Comparison of ENCODE assay signal across 1 cellular context in genomic region chr6:27059621-27060425, GRCh38.
TF ChIP-seq lines count a peak whose summit lies in the region.

No MANE protein-coding gene starts in this region.

TF ChIP-seq in GM23338, 12 proteins besides CTCF, POLR2A, EP300 and RAD21 (continued from another document):
- TF ChIP-seq, protein P1, sequence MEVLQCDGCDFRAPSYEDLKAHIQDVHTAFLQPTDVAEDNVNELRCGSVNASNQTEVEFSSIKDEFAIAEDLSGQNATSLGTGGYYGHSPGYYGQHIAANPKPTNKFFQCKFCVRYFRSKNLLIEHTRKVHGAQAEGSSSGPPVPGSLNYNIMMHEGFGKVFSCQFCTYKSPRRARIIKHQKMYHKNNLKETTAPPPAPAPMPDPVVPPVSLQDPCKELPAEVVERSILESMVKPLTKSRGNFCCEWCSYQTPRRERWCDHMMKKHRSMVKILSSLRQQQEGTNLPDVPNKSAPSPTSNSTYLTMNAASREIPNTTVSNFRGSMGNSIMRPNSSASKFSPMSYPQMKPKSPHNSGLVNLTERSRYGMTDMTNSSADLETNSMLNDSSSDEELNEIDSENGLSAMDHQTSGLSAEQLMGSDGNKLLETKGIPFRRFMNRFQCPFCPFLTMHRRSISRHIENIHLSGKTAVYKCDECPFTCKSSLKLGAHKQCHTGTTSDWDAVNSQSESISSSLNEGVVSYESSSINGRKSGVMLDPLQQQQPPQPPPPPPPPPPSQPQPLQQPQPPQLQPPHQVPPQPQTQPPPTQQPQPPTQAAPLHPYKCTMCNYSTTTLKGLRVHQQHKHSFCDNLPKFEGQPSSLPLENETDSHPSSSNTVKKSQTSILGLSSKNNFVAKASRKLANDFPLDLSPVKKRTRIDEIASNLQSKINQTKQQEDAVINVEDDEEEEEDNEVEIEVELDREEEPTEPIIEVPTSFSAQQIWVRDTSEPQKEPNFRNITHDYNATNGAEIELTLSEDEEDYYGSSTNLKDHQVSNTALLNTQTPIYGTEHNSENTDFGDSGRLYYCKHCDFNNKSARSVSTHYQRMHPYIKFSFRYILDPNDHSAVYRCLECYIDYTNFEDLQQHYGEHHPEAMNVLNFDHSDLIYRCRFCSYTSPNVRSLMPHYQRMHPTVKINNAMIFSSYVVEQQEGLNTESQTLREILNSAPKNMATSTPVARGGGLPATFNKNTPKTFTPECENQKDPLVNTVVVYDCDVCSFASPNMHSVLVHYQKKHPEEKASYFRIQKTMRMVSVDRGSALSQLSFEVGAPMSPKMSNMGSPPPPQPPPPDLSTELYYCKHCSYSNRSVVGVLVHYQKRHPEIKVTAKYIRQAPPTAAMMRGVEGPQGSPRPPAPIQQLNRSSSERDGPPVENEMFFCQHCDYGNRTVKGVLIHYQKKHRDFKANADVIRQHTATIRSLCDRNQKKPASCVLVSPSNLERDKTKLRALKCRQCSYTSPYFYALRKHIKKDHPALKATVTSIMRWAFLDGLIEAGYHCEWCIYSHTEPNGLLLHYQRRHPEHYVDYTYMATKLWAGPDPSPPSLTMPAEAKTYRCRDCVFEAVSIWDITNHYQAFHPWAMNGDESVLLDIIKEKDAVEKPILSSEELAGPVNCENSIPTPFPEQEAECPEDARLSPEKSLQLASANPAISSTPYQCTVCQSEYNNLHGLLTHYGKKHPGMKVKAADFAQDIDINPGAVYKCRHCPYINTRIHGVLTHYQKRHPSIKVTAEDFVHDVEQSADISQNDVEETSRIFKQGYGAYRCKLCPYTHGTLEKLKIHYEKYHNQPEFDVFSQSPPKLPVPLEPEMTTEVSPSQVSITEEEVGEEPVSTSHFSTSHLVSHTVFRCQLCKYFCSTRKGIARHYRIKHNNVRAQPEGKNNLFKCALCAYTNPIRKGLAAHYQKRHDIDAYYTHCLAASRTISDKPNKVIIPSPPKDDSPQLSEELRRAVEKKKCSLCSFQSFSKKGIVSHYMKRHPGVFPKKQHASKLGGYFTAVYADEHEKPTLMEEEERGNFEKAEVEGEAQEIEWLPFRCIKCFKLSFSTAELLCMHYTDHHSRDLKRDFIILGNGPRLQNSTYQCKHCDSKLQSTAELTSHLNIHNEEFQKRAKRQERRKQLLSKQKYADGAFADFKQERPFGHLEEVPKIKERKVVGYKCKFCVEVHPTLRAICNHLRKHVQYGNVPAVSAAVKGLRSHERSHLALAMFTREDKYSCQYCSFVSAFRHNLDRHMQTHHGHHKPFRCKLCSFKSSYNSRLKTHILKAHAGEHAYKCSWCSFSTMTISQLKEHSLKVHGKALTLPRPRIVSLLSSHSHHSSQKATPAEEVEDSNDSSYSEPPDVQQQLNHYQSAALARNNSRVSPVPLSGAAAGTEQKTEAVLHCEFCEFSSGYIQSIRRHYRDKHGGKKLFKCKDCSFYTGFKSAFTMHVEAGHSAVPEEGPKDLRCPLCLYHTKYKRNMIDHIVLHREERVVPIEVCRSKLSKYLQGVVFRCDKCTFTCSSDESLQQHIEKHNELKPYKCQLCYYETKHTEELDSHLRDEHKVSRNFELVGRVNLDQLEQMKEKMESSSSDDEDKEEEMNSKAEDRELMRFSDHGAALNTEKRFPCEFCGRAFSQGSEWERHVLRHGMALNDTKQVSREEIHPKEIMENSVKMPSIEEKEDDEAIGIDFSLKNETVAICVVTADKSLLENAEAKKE (CRISPR knock-in tag; IDR thresholded peaks at IDR 0.05) = no peak
- TF ChIP-seq, protein P2, sequence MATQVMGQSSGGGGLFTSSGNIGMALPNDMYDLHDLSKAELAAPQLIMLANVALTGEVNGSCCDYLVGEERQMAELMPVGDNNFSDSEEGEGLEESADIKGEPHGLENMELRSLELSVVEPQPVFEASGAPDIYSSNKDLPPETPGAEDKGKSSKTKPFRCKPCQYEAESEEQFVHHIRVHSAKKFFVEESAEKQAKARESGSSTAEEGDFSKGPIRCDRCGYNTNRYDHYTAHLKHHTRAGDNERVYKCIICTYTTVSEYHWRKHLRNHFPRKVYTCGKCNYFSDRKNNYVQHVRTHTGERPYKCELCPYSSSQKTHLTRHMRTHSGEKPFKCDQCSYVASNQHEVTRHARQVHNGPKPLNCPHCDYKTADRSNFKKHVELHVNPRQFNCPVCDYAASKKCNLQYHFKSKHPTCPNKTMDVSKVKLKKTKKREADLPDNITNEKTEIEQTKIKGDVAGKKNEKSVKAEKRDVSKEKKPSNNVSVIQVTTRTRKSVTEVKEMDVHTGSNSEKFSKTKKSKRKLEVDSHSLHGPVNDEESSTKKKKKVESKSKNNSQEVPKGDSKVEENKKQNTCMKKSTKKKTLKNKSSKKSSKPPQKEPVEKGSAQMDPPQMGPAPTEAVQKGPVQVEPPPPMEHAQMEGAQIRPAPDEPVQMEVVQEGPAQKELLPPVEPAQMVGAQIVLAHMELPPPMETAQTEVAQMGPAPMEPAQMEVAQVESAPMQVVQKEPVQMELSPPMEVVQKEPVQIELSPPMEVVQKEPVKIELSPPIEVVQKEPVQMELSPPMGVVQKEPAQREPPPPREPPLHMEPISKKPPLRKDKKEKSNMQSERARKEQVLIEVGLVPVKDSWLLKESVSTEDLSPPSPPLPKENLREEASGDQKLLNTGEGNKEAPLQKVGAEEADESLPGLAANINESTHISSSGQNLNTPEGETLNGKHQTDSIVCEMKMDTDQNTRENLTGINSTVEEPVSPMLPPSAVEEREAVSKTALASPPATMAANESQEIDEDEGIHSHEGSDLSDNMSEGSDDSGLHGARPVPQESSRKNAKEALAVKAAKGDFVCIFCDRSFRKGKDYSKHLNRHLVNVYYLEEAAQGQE (IDR thresholded peaks at IDR 0.05; ENCODE audit: unreplicated experiment) = no peak
- TF ChIP-seq POLR2AphosphoS5 (IDR thresholded peaks at IDR 0.05; ENCODE audit: low read depth) (no peak), ETS1 (IDR thresholded peaks at IDR 0.05) (no peak), ZNF331 (CRISPR knock-in tag; IDR thresholded peaks at IDR 0.05; ENCODE audit: low read depth) (no peak), EZH2phosphoT487 (IDR thresholded peaks at IDR 0.05; ENCODE audit: unreplicated experiment) (no peak), CREB1 (CRISPR knock-in tag; IDR thresholded peaks at IDR 0.05; ENCODE audit: low read depth) (no peak), NANOG (IDR thresholded peaks at IDR 0.05; ENCODE audit: borderline replicate concordance) (no peak), STAT1 (IDR thresholded peaks at IDR 0.05; ENCODE audit: unreplicated experiment) (no peak)
